In genomic region chr2:178404380-178404767, GRCh38 we compare ENCODE assay signal across 9 cellular contexts. TPM values are rescaled to one million over a fixed set of nuclear protein-coding genes. Genes with fewer than 3 reads are reported as not detected.
DNase-seq lines count a peak whose midpoint lies in the region; ATAC-seq and TF ChIP-seq lines count a peak whose summit lies in the region.
"Had no signal": no experiment of that assay in that cellular context is flagged by ENCODE, and none has a peak within 500 bp of the region (broad histone marks: within the 10 kb centered on the region; RNA-seq: fewer than 3 reads in every experiment).

No MANE protein-coding gene starts in this region.

- peaks cover 11% of the 10 kb centered on the region for H3K9me3 Mint-ChIP-seq in glutamatergic neuron (ENCODE audit: unreplicated experiment)
- no peaks in the 10 kb centered on the region for H3K9me3 Mint-ChIP-seq in type B pancreatic cell
- H3K9me3 Mint-ChIP-seq: activated B cell treated with CpG ODN at 0.5 μM for 24 hours had no signal

- WGBS in mesendoderm (ENCODE audit: extremely low coverage, insufficient coverage, low lambda C conversion rate) = no CpG with 5 or more reads among the region's 4 CpGs

- no peak overlapping the region for H4K8ac ChIP-seq in mesendoderm (ENCODE audit: low read depth, low read length)

- no peaks in the 10 kb centered on the region for H3K79me2 ChIP-seq in mesendoderm (ENCODE audit: control insufficient read depth, insufficient read depth, low read length)

- H3K27me3 ChIP-seq in mesendoderm (ENCODE audit: insufficient read depth, low read length, poor library complexity) = no peaks in the 10 kb centered on the region

- H2BK5ac ChIP-seq in mesendoderm (ENCODE audit: low read length) = no peak overlapping the region

- TF ChIP-seq CTCF in GM10266 (IDR thresholded peaks at IDR 0.05; ENCODE audit: control insufficient read depth, insufficient read depth, low read depth, missing control alignments) = no peak
- no peak for TF ChIP-seq CTCF in glutamatergic neuron (IDR thresholded peaks at IDR 0.05; ENCODE audit: partially characterized antibody, unreplicated experiment)
- TF ChIP-seq CTCF in type B pancreatic cell (conservative IDR thresholded peaks at IDR 0.05) = no peak

- DNase-seq in GM10266 (ENCODE audit: extremely low spot score) (peak; percentile 65), SHP77 (lab: John Stamatoyannopoulos, UW) (peak; percentile 78 to 79), glutamatergic neuron (peak; percentile 58), KG1 (lab: John Stamatoyannopoulos, UW) (no peak), type B pancreatic cell (ENCODE audit: extremely low spot score, unreplicated experiment) (no peak), mesendoderm (no peak)
- DNase-seq: activated B cell treated with CpG ODN at 0.5 μM for 24 hours had no signal

- H3K36me3 Mint-ChIP-seq in glutamatergic neuron (ENCODE audit: unreplicated experiment) (no peaks in the 10 kb centered on the region), type B pancreatic cell (no peaks in the 10 kb centered on the region)

- no peak overlapping the region for H3K56ac ChIP-seq in mesendoderm (ENCODE audit: low read length)

- H3K18ac ChIP-seq in mesendoderm (ENCODE audit: low read length) = no peak overlapping the region

- H4K5ac ChIP-seq in mesendoderm (ENCODE audit: low read length) = no peak overlapping the region

- no peak overlapping the region for H2BK15ac ChIP-seq in mesendoderm (replicated peaks; ENCODE audit: low read depth)

- no peak overlapping the region for H3K9ac ChIP-seq in mesendoderm (ENCODE audit: low read length)

- H3K23ac ChIP-seq in mesendoderm (ENCODE audit: low read length) = no peak overlapping the region

- H3K36me3 ChIP-seq in mesendoderm (ENCODE audit: control insufficient read depth, insufficient read depth, low read length) = no peaks in the 10 kb centered on the region

- no peak overlapping the region for H3K4me2 ChIP-seq in mesendoderm (ENCODE audit: low read length)

- H3K4ac ChIP-seq in mesendoderm (ENCODE audit: low read depth, low read length) = no peak overlapping the region

- no peaks in the 10 kb centered on the region for H3K79me1 ChIP-seq in mesendoderm (ENCODE audit: low read length)

- H3K27ac Mint-ChIP-seq in glutamatergic neuron (ENCODE audit: unreplicated experiment) (peak overlapping the region; percentile 96), type B pancreatic cell (no peak overlapping the region)
- H3K27ac Mint-ChIP-seq: activated B cell treated with CpG ODN at 0.5 μM for 24 hours had no signal

- peaks cover 17% of the 10 kb centered on the region for H3K4me1 Mint-ChIP-seq in glutamatergic neuron (ENCODE audit: low read depth, unreplicated experiment)
- H3K4me1 Mint-ChIP-seq in type B pancreatic cell (ENCODE audit: unreplicated experiment) = no peaks in the 10 kb centered on the region

- ATAC-seq in GM19438 (IDR thresholded peaks at IDR 0.05; ENCODE audit: low read depth, unreplicated experiment) (peak; percentile 99), HG03196 (IDR thresholded peaks at IDR 0.05; ENCODE audit: unreplicated experiment) (peak; percentile 100)

- no peak overlapping the region for H2BK120ac ChIP-seq in mesendoderm (ENCODE audit: low read depth, low read length)

- no peak overlapping the region for H3K4me3 ChIP-seq in mesendoderm (ENCODE audit: low read length)

- no peak overlapping the region for H2AK5ac ChIP-seq in mesendoderm (ENCODE audit: low read length)

- H3K27me3 Mint-ChIP-seq in glutamatergic neuron (ENCODE audit: unreplicated experiment) = peaks cover 8% of the 10 kb centered on the region
- H3K27me3 Mint-ChIP-seq in type B pancreatic cell = peaks cover 23% of the 10 kb centered on the region
- H3K27me3 Mint-ChIP-seq: activated B cell treated with CpG ODN at 0.5 μM for 24 hours had no signal

- H3K4me3 Mint-ChIP-seq in glutamatergic neuron (ENCODE audit: unreplicated experiment) = peak overlapping the region; percentile 67
- H3K4me3 Mint-ChIP-seq in type B pancreatic cell = no peak overlapping the region
- H3K4me3 Mint-ChIP-seq: activated B cell treated with CpG ODN at 0.5 μM for 24 hours had no signal

- peaks cover 1% of the 10 kb centered on the region for H3K4me1 ChIP-seq in mesendoderm (ENCODE audit: control insufficient read depth, low read depth, low read length)

- H3K27ac ChIP-seq in mesendoderm (ENCODE audit: low read depth, low read length) = no peak overlapping the region

RNA-seq across cellular contexts. Expression of gene PRKRA, which starts 46.6 kb away (rescaled TPM):
- total RNA-seq in glutamatergic neuron (ENCODE audit: unreplicated experiment) = 86.6 TPM
- total RNA-seq in type B pancreatic cell (ENCODE audit: low replicate concordance) = 52.2 and 69.5 TPM in 2 replicates
- 46.3 TPM for polyA plus RNA-seq in mesendoderm (2013, experiment 1 of 2)
- 46.3 TPM for polyA plus RNA-seq in mesendoderm (2013, experiment 2 of 2)

RNA-seq across cellular contexts. Expression of gene PJVK, which starts 46.8 kb away (rescaled TPM):
- 2.0 TPM for total RNA-seq in glutamatergic neuron (ENCODE audit: unreplicated experiment)
- total RNA-seq in type B pancreatic cell (ENCODE audit: low replicate concordance) = 2.3 and 8.0 TPM in 2 replicates
- polyA plus RNA-seq in mesendoderm (2013, experiment 1 of 2) = 1.9 TPM
- 1.1 TPM for polyA plus RNA-seq in mesendoderm (2013, experiment 2 of 2)

Comparison
In these comparisons a context has a peak if more than half of its experiments do, and no peak if none do; other contexts are left out.
1. DNase-seq: peak in GM10266 (single experiment), SHP77 (2 of 2) and glutamatergic neuron (single experiment); none in KG1 (single experiment), type B pancreatic cell (single experiment) and mesendoderm (single experiment).